In genomic region chr12:130881046-130881445, GRCh38 we compare ENCODE assay signal across 1 cellular context.
TF ChIP-seq lines count a peak whose summit lies in the region.

No MANE protein-coding gene starts in this region.

TF ChIP-seq in HepG2, 621 proteins besides CTCF, POLR2A, EP300 and RAD21:
- TF ChIP-seq PTBP1 (IDR thresholded peaks at IDR 0.05; ENCODE audit: low read depth, low read length, poor library complexity, severe bottlenecking) (no peak), KDM3A (CRISPR knock-in tag; IDR thresholded peaks at IDR 0.05; ENCODE audit: low read depth) (no peak), TSC22D2 (CRISPR knock-in tag; IDR thresholded peaks at IDR 0.05; ENCODE audit: borderline replicate concordance) (no peak), ZNF30 (CRISPR knock-in tag; IDR thresholded peaks at IDR 0.05) (no peak), SNAPC5 (CRISPR knock-in tag; IDR thresholded peaks at IDR 0.05; ENCODE audit: borderline replicate concordance) (no peak), IKZF1 (IDR thresholded peaks at IDR 0.05) (0 out of 2 replicates have a peak, but pooled peaks have one; percentile 32), ZNF646 (CRISPR knock-in tag; IDR thresholded peaks at IDR 0.05) (peak; percentile 56; the same call in 1 of the 2 replicates), HHEX (CRISPR knock-in tag; IDR thresholded peaks at IDR 0.05) (no peak), JDP2 (CRISPR knock-in tag; IDR thresholded peaks at IDR 0.05; ENCODE audit: borderline replicate concordance) (no peak), ZNF234 (CRISPR knock-in tag; conservative IDR thresholded peaks at IDR 0.05) (no peak), SRY (CRISPR knock-in tag; IDR thresholded peaks at IDR 0.05) (no peak)
TF ChIP-seq in HepG2: peak in this region for 2.
